Comparison of ENCODE assay signal across 9 cellular contexts in the genomic region with DNA sequence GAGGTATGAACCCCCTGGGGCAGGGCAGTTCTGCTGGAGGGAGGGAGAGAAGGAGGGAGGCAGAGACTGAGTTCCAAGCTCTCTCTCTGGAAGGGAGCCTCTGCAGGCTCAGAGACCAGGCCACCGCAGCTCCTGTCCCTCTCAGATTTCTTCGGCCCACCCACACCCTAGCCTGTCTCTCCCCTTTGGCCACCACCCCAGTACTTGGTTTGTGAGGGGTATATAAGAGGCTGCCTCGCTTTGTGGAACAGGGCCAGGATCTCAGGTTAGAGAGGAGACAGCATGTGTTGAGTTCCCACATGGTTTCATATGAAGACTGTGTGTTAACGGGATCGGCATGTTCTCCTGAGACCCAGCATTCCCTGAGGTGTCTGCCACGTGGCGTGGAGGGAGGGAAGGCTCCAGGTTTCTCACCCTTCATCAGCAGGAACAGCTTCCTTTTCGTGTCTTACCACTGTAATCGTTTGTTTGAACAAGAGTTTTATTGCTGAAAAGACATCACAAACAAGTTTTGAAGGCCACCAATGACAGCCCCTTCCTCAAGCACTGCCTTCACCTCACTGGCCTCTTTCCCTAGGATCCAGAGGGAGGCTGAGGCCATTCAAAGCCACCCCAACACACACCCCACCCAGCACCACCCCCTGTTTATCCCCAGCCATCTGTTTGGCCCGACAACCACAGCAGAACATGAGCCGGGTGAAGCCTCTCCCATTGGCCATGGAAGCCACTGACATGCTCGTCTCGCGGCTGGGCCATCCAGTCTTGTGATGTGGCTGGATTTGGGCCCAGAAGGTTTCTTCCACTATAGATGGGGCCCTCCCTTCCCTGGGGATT. TPM values are rescaled to one million over a fixed set of nuclear protein-coding genes. Genes with fewer than 3 reads are reported as not detected.
A peak's percentile ranks its signal among the peaks of the same experiment; 100 is the strongest.
DNase-seq lines count a peak whose midpoint lies in the region; ATAC-seq and TF ChIP-seq lines count a peak whose summit lies in the region.
"Had no signal": no experiment of that assay in that cellular context is flagged by ENCODE, and none has a peak within 500 bp of the region (broad histone marks: within the 10 kb centered on the region; RNA-seq: fewer than 3 reads in every experiment).

No MANE protein-coding gene starts in this region.

- no peak for TF ChIP-seq POLR2A in heart left ventricle (IDR thresholded peaks at IDR 0.05)
- TF ChIP-seq POLR2A in gastrocnemius medialis (IDR thresholded peaks at IDR 0.05): peak; percentile 70 to 72

- in situ Hi-C loops in gastrocnemius medialis (cut with MboI; ENCODE audit: low sequenced_read_pairs in 4 of 4): loop anchor here in 1 of 4 donors (25.0 kb wide), 1 partner anchor 198 kb away; the partner anchor contains the start of gene EDEM1

- no peak overlapping the region for H3K4me3 ChIP-seq in heart left ventricle
- H3K4me3 ChIP-seq in gastrocnemius medialis: no peak overlapping the region

- intact Hi-C loops in heart left ventricle (cut with DNase I) (loop anchor here in 1 of 10 donors (2.0 kb wide), 1 partner anchor 38 kb away; no protein-coding TSS in a partner anchor), gastrocnemius medialis (cut with DNase I; ENCODE audit: low total_unique reads) (loop anchor here (1.0 to 2.0 kb wide), 3 partner anchors 11 to 64 kb away; no protein-coding TSS in a partner anchor)

- H3K27me3 ChIP-seq in heart left ventricle (no peaks in the 10 kb centered on the region), gastrocnemius medialis (no peaks in the 10 kb centered on the region)

- ATAC-seq in heart left ventricle (peak in 3 of 4 donors; percentile 7 to 12 (median 7)), gastrocnemius medialis (peak; percentile 63 to 73), GM18861 (IDR thresholded peaks at IDR 0.05; ENCODE audit: unreplicated experiment) (no peak), omental fat pad (ENCODE audit: low FRiP score) (no peak), GM18868 (IDR thresholded peaks at IDR 0.05; ENCODE audit: unreplicated experiment) (no peak)

- H3K4me1 ChIP-seq in heart left ventricle: peaks cover 10 to 66% (median 45%) of the 10 kb centered on the region in 12 donors
- peaks cover 48 to 67% of the 10 kb centered on the region in 2 donors for H3K4me1 ChIP-seq in gastrocnemius medialis

- TF ChIP-seq CTCF in heart left ventricle (IDR thresholded peaks at IDR 0.05) (no peak), gastrocnemius medialis (IDR thresholded peaks at IDR 0.05 in 4 of 5, conservative IDR thresholded peaks at IDR 0.05 in 1 of 5) (no peak), omental fat pad (IDR thresholded peaks at IDR 0.05) (no peak)

- H3K36me3 ChIP-seq in heart left ventricle (peaks cover 0 to 16% (median 1%) of the 10 kb centered on the region in 9 donors), gastrocnemius medialis (no peaks in the 10 kb centered on the region)

- DNase-seq in H4 (ENCODE audit: low spot score) (peak; percentile 95), SW480 (ENCODE audit: low spot score) (peak; percentile 71), heart left ventricle (peak in 3 of 5 donors; percentile 66 to 80 (median 69)), gastrocnemius medialis (peak; percentile 95 to 97), hippocampal formation (lab: John Stamatoyannopoulos, UW) (no peak), omental fat pad (ENCODE audit: low spot score) (no peak)
- DNase-seq: NCI-H187 had no signal

- H3K9me3 ChIP-seq in heart left ventricle (no peaks in the 10 kb centered on the region), gastrocnemius medialis (no peaks in the 10 kb centered on the region)

- H3K27ac ChIP-seq in heart left ventricle (peak overlapping the region; percentile 15 to 100 (median 72)), gastrocnemius medialis (peak overlapping the region; percentile 96 to 100 (median 99))

- 44 to 62% (median 49%) methylated on average over 11 to 14 of the region's 14 CpGs for WGBS in heart left ventricle, 4 donors

RNA-seq across cellular contexts. Expression of gene BHLHE40, which starts 9.8 kb away (rescaled TPM):
- total RNA-seq in H4 (2014; rRNA removed; shearing (Covaris generic)): 28.0 and 38.3 TPM in 2 replicates
- 100 to 1,000 TPM in 1 of 9 donors, 10 to 100 TPM in 7, 1 to 10 TPM in 1; 8.5 to 109 (median 37.4) TPM for total RNA-seq in heart left ventricle
- 10 to 100 TPM; 10.7 to 12.5 TPM for polyA plus RNA-seq in heart left ventricle
- 10 to 100 TPM; 19.2 to 96.7 (median 45.3) TPM for total RNA-seq in gastrocnemius medialis
- total RNA-seq in omental fat pad: 100 to 1,000 TPM in 1 of 4 donors, 10 to 100 TPM in 3; 16.3 to 101 (median 59.1) TPM

Comparison
In these comparisons a context has a peak if more than half of its experiments do, and no peak if none do; other contexts are left out.
1. DNase-seq: peak in H4 (single experiment), SW480 (single experiment), heart left ventricle (3 of 5) and gastrocnemius medialis (2 of 2); none in hippocampal formation (0 of 2) and omental fat pad (single experiment).
2. ATAC-seq: peak in heart left ventricle (3 of 4) and gastrocnemius medialis (2 of 2); none in GM18861 (single experiment), omental fat pad (single experiment) and GM18868 (single experiment).
3. POLR2A ChIP-seq: peak in gastrocnemius medialis (2 of 2); none in heart left ventricle (0 of 2).